In the genomic region with DNA sequence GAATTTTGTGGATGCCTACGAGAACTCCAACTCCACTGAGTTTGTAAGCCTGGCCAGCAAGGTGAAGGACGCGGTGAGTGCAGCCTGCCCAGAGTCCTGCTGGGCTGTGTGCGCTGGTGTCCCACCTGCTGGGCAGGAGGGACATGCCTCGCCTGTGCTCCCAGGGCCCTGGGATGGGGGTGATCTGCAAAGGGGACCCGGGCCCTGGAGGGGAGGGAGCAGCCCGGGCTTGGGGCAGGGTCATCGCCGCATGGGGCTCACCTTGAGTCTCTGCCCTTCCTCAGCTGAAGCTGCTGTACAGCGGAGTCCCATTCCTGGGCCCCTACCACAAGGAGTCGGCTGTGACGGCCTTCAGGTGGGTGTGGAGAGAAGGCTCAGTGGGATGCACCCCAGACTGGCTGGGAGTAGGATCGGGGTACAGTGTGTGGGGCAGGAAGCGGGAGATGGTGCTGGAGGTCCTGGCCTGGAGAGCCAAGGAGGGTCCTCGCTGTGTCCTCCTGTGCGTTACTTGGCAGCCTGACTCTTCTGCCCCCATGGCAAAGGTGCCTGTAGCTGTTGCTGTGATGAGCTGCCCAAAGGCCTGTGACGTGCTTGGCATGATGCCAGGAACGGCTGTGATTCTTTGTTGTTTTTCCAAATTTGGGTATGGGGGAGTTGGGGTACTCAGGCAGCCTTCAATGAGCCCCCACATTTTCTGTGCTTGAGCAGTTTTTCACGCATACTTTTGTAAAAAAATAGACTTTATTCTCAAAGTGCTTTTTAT, we compare ENCODE assay signal across 26 cellular contexts. TPM values are rescaled to one million over a fixed set of nuclear protein-coding genes. Genes with fewer than 3 reads are reported as not detected.
DNase-seq lines count a peak whose midpoint lies in the region; ATAC-seq and TF ChIP-seq lines count a peak whose summit lies in the region.
"Had no signal": no experiment of that assay in that cellular context is flagged by ENCODE, and none has a peak within 500 bp of the region (broad histone marks: within the 10 kb centered on the region; RNA-seq: fewer than 3 reads in every experiment).

No MANE protein-coding gene starts in this region.

- TF ChIP-seq CTCF in right lobe of liver (IDR thresholded peaks at IDR 0.05), result no peak

- DNase-seq in NCI-H1092 treated with DMSO at 0.1 percent for 48 hours (lab: John Stamatoyannopoulos, UW), result peak; percentile 47
- DNase-seq in NCI-H1092 (lab: John Stamatoyannopoulos, UW), result no peak
- DNase-seq in NCI-H69 (lab: John Stamatoyannopoulos, UW), result peak; percentile 34
- DNase-seq in right lobe of liver, result no peak
- no peak for DNase-seq in stimulated activated naive CD4-positive, alpha-beta T cell treated with Interleukin-2 at 50 U/mL for 16 hours (lab: John Stamatoyannopoulos, UW)
- no peak for DNase-seq in hippocampal formation (lab: John Stamatoyannopoulos, UW)
- DNase-seq: activated CD4-positive, alpha-beta T cell treated with anti-CD3 and anti-CD28 coated beads, Interleukin-2, amount 50 U/mL, for 1 hour; activated CD4-positive, CD25-positive, alpha-beta regulatory T cell; activated gamma-delta T cell treated with Interleukin-2 at 50 U/mL for 16 hours; activated T-cell treated with anti-CD3 and anti-CD28 coated beads, Interleukin-2, amount 50 U/mL, for 4 hours; DMS79 treated with DMSO at 0.1 percent for 48 hours; effector CD8-positive, alpha-beta T cell; GDM1; IMR-90; mammary epithelial cell; NCI-H1105 treated with DMSO at 0.1 percent for 48 hours; NCI-H1930; NCI-H2227 treated with DMSO at 0.1 percent for 48 hours; SK-N-SH; stimulated activated CD4-positive, alpha-beta T cell treated with anti-CD3 and anti-CD28 coated beads, Interleukin-4, amount 100 ng/mL, for 24 hours had no signal

- ATAC-seq in right lobe of liver (peak in 3 of 4 donors; percentile 6 to 13 (median 10)), GM21367 (IDR thresholded peaks at IDR 0.05; ENCODE audit: unreplicated experiment) (no peak)
- ATAC-seq: activated T-cell treated with anti-CD3 and anti-CD28 coated beads, Interleukin-2, amount 50 U/mL, for 4 hours; sciatic nerve had no signal

- peak overlapping the region; percentile 36 for H3K9ac ChIP-seq in rectal smooth muscle tissue (ENCODE audit: low read length)
- H3K9ac ChIP-seq: SK-N-SH had no signal

- 84% methylated on average over 12 of the region's 19 CpGs for WGBS in right lobe of liver (ENCODE audit: insufficient coverage, low coverage, low lambda C conversion rate, missing lambda C conversion rate)

- H3K27me3 ChIP-seq in right lobe of liver, result no peaks in the 10 kb centered on the region
- H3K27me3 ChIP-seq in rectal smooth muscle tissue (ENCODE audit: control insufficient read depth, insufficient read depth, low read length), result no peaks in the 10 kb centered on the region
- H3K27me3 ChIP-seq: ascending aorta had no signal

- H3K36me3 ChIP-seq in right lobe of liver (no peaks in the 10 kb centered on the region), rectal smooth muscle tissue (ENCODE audit: control insufficient read depth, insufficient read depth, low read length) (no peaks in the 10 kb centered on the region)
- H3K36me3 ChIP-seq: ascending aorta had no signal

- no peak for TF ChIP-seq POLR2A in right lobe of liver (IDR thresholded peaks at IDR 0.05)

- H3K9me3 ChIP-seq in right lobe of liver, result no peaks in the 10 kb centered on the region
- H3K9me3 ChIP-seq: ascending aorta, SK-N-SH had no signal

- H3K27ac ChIP-seq in right lobe of liver, result no peak overlapping the region
- H3K27ac ChIP-seq in rectal smooth muscle tissue (ENCODE audit: low read depth, low read length), result no peak overlapping the region
- H3K27ac ChIP-seq: 22Rv1, ascending aorta had no signal

- H3K4me3 ChIP-seq in right lobe of liver (no peak overlapping the region), rectal smooth muscle tissue (ENCODE audit: low read length) (no peak overlapping the region)
- H3K4me3 ChIP-seq: ascending aorta had no signal

- H3K4me1 ChIP-seq in right lobe of liver, result peaks cover 0 to 16% (median 5%) of the 10 kb centered on the region in 4 donors
- H3K4me1 ChIP-seq in rectal smooth muscle tissue (ENCODE audit: control insufficient read depth, insufficient read depth, low read length), result no peaks in the 10 kb centered on the region
- H3K4me1 ChIP-seq: ascending aorta had no signal

- intact Hi-C loops in right lobe of liver (cut with DNase I), result no loop called here

RNA-seq across cellular contexts. Expression of gene ST14, which starts 29.2 kb away (rescaled TPM):
- total RNA-seq in right lobe of liver, result 10 to 100 TPM in 3 of 6 experiments, 1 to 10 TPM in 3; 2.5 to 16.7 (median 10.8) TPM
- total RNA-seq: IMR-90; T-helper 1 cell treated with Interleukin-12 subunit alpha and Interleukin-12 subunit beta and Interleukin-4 antibody, amounts not matched to agents 30 ng/mL and 1 ng/mL, for 36 hours had no signal

Comparison
In these comparisons a context has a peak if more than half of its experiments do, and no peak if none do; other contexts are left out.
1. DNase-seq: peak in NCI-H1092 treated with DMSO at 0.1 percent for 48 hours (single experiment) and NCI-H69 (single experiment); none in NCI-H1092 (single experiment), right lobe of liver (0 of 3), stimulated activated naive CD4-positive, alpha-beta T cell treated with Interleukin-2 at 50 U/mL for 16 hours (single experiment) and hippocampal formation (0 of 2).